In the genomic region with DNA sequence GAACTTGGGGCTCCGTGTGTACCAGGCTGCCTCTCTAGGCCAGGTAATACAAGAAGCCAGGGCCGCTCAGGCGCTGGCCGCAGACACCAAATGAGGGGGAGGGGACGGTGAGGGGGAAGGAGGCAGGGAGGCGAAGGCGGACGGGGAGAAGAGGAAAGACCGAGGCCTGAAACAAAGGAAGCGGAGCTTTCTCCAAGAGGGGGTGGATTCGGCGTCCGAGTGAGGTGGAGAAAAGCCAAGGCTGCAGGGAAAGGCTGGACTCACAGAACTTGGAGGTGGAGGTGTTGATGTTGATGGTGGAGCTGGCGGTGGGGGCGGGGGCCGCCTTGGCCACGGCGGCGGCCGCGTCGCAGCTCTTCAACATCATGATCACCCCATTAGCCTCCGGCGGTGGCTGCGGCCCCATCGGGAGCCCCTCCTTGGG, we compare ENCODE assay signal across 8 cellular contexts. TPM values are rescaled to one million over a fixed set of nuclear protein-coding genes. Genes with fewer than 3 reads are reported as not detected.
DNase-seq lines count a peak whose midpoint lies in the region; ATAC-seq and TF ChIP-seq lines count a peak whose summit lies in the region.

No MANE protein-coding gene starts in this region.

- peak overlapping the region; percentile 83 for H3K27ac Mint-ChIP-seq in activated naive CD8-positive, alpha-beta T cell treated with anti-CD3 and anti-CD28 coated beads, Interleukin-2, amount 50 U/mL, for 24 hours
- H3K27ac Mint-ChIP-seq in progenitor cell of endocrine pancreas: peak overlapping the region; percentile 99

- peak overlapping the region; percentile 84 to 100 (median 95) for H3K4me3 ChIP-seq in heart right ventricle

- peak overlapping the region; percentile 89 for H3K4me3 Mint-ChIP-seq in activated naive CD8-positive, alpha-beta T cell treated with anti-CD3 and anti-CD28 coated beads, Interleukin-2, amount 50 U/mL, for 24 hours
- peak overlapping the region; percentile 97 for H3K4me3 Mint-ChIP-seq in progenitor cell of endocrine pancreas (ENCODE audit: low read depth)

- H3K36me3 Mint-ChIP-seq in activated naive CD8-positive, alpha-beta T cell treated with anti-CD3 and anti-CD28 coated beads, Interleukin-2, amount 50 U/mL, for 24 hours (ENCODE audit: low read depth): no peaks in the 10 kb centered on the region
- H3K36me3 Mint-ChIP-seq in progenitor cell of endocrine pancreas (ENCODE audit: insufficient read depth): peaks cover 9% of the 10 kb centered on the region

- peak; percentile 29 for DNase-seq in A172 (ENCODE audit: low spot score)
- peak; percentile 58 for DNase-seq in RKO (ENCODE audit: low spot score)
- DNase-seq in activated naive CD8-positive, alpha-beta T cell treated with anti-CD3 and anti-CD28 coated beads, Interleukin-2, amount 50 U/mL, for 24 hours: peak; percentile 42
- peak; percentile 28 to 45 for DNase-seq in heart right ventricle
- DNase-seq in progenitor cell of endocrine pancreas (ENCODE audit: low spot score, unreplicated experiment): peak; percentile 52
- no peak for DNase-seq in DMS153 (lab: John Stamatoyannopoulos, UW)

- 0% methylated on average over 21 to 26 of the region's 26 CpGs for WGBS in heart right ventricle, 2 donors

- no peaks in the 10 kb centered on the region for H3K9me3 Mint-ChIP-seq in activated naive CD8-positive, alpha-beta T cell treated with anti-CD3 and anti-CD28 coated beads, Interleukin-2, amount 50 U/mL, for 24 hours
- H3K9me3 Mint-ChIP-seq in progenitor cell of endocrine pancreas (ENCODE audit: low read depth): no peaks in the 10 kb centered on the region

- peak overlapping the region; percentile 51 to 96 (median 86) for H3K27ac ChIP-seq in heart right ventricle

- intact Hi-C loops in heart right ventricle (cut with DNase I): loop anchor here in 1 of 10 donors (5.0 kb wide), 1 partner anchor 278 kb away; no protein-coding TSS in a partner anchor

- H3K36me3 ChIP-seq in heart right ventricle: no peaks in the 10 kb centered on the region

- peaks cover 0 to 54% (median 31%) of the 10 kb centered on the region in 9 donors for H3K4me1 ChIP-seq in heart right ventricle

- no peaks in the 10 kb centered on the region for H3K27me3 ChIP-seq in heart right ventricle

- H3K4me1 Mint-ChIP-seq in activated naive CD8-positive, alpha-beta T cell treated with anti-CD3 and anti-CD28 coated beads, Interleukin-2, amount 50 U/mL, for 24 hours: peaks cover 44% of the 10 kb centered on the region
- H3K4me1 Mint-ChIP-seq in progenitor cell of endocrine pancreas (ENCODE audit: low read depth): peaks cover 24% of the 10 kb centered on the region

- ATAC-seq in GM18511 (IDR thresholded peaks at IDR 0.05; ENCODE audit: unreplicated experiment) (peak; percentile 31), HG03095 (IDR thresholded peaks at IDR 0.05; ENCODE audit: unreplicated experiment) (peak; percentile 21), heart right ventricle (peak in 5 of 8 donors; percentile 3 to 24 (median 10))
- ATAC-seq in activated naive CD8-positive, alpha-beta T cell treated with anti-CD3 and anti-CD28 coated beads, Interleukin-2, amount 50 U/mL, for 24 hours: no peak

- peaks cover 3% of the 10 kb centered on the region for H3K27me3 Mint-ChIP-seq in activated naive CD8-positive, alpha-beta T cell treated with anti-CD3 and anti-CD28 coated beads, Interleukin-2, amount 50 U/mL, for 24 hours
- H3K27me3 Mint-ChIP-seq in progenitor cell of endocrine pancreas: no peaks in the 10 kb centered on the region

- no peaks in the 10 kb centered on the region for H3K9me3 ChIP-seq in heart right ventricle

- TF ChIP-seq CTCF in heart right ventricle (IDR thresholded peaks at IDR 0.05) (no peak), progenitor cell of endocrine pancreas (IDR thresholded peaks at IDR 0.05; ENCODE audit: unreplicated experiment) (no peak)

RNA-seq across cellular contexts. Expression of a gene that starts 0.6 kb away (rescaled TPM):
- 39.2 and 41.6 TPM in 2 replicates for total RNA-seq in A172 (2014; rRNA removed; shearing (Covaris generic))
- total RNA-seq in heart right ventricle (10 to 100 TPM; 19.5 to 32.6 (median 25.2) TPM), progenitor cell of endocrine pancreas (58.5 and 63.0 TPM in 2 replicates)
- 1 to 10 TPM; 4.9 to 7.3 TPM for polyA plus RNA-seq in heart right ventricle
